ENCODE assay signal across 8 cellular contexts in the genomic region with DNA sequence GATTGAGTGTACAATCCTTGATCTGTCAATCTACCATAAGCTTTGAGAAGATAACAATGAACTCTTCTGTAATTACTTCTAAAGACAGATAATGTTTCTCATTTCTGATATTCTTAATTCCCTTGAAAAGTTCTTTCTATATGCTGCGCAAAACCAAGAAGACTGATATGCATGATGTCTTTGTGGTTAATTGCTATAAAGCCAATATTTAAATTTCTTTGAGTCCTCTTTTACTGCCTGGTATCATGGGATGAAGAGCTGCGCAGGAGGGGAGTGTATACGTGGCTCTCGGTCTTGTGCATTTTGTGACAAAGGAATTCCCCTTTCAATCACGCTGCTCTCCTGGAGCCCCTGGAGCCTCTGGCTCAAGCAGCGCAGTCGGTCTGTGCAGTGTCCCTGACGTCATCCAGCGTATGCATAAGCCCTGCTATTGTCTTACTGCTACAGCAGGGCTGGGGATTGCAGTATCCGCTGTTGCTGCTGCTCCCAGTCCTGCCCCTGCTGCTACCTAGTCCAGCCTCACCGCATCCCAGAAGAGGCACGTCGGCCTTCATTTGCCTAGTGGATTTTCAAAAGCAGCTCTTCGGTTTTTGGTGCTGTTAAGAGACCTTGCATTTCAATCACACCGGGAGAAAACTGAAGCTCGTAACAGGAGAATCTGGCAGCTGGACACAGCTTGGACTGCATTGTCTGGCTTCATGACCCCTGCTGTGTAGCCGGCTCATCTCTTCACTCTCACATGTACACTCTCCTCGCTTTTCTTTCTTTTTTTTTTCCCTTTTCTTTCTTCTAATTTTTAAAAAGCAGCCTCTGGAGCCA.
DNase-seq lines count a peak whose midpoint lies in the region; TF ChIP-seq lines count a peak whose summit lies in the region.

No MANE protein-coding gene starts in this region.

- H3K27me3 ChIP-seq in kidney epithelial cell (ENCODE audit: control insufficient read depth, insufficient read depth, low read length), result no peaks in the 10 kb centered on the region

- TF ChIP-seq CTCF in kidney epithelial cell (IDR thresholded peaks at IDR 0.05; ENCODE audit: insufficient read depth, low read length, poor library complexity, severe bottlenecking), result no peak

- no peaks in the 10 kb centered on the region for H3K36me3 ChIP-seq in kidney epithelial cell (ENCODE audit: control insufficient read depth, insufficient read depth, low read length)

- peak overlapping the region; percentile 2 for H3K4me3 ChIP-seq in kidney epithelial cell (ENCODE audit: low read depth, low read length)

- DNase-seq in DMS53 (lab: John Stamatoyannopoulos, UW) (peak; percentile 98), NCI-H345 (lab: John Stamatoyannopoulos, UW) (peak; percentile 93), cerebellum (ENCODE audit: low spot score) (peak; percentile 84), kidney epithelial cell (ENCODE audit: low read depth) (peak; percentile 75), stromal cell of bone marrow (ENCODE audit: low read depth) (peak; percentile 53), SKM-1 (lab: John Stamatoyannopoulos, UW; ENCODE audit: unreplicated experiment) (no peak), NOMO-1 treated with DMSO at 0.1 percent for 48 hours (lab: John Stamatoyannopoulos, UW; ENCODE audit: unreplicated experiment) (no peak)
- no peak for DNase-seq in activated naive CD4-positive, alpha-beta T cell treated with anti-CD3 and anti-CD28 coated beads, Interleukin-2, amount 50 U/mL, for 16 hours

Comparison
In these comparisons a context has a peak if more than half of its experiments do, and no peak if none do; other contexts are left out.
1. DNase-seq: peak in DMS53 (single experiment), NCI-H345 (single experiment), cerebellum (single experiment), kidney epithelial cell (single experiment) and stromal cell of bone marrow (single experiment); none in SKM-1 (single experiment), NOMO-1 treated with DMSO at 0.1 percent for 48 hours (single experiment) and activated naive CD4-positive, alpha-beta T cell treated with anti-CD3 and anti-CD28 coated beads, Interleukin-2, amount 50 U/mL, for 16 hours (single experiment).